8 cellular contexts compared by ENCODE assay signal in the genomic region with DNA sequence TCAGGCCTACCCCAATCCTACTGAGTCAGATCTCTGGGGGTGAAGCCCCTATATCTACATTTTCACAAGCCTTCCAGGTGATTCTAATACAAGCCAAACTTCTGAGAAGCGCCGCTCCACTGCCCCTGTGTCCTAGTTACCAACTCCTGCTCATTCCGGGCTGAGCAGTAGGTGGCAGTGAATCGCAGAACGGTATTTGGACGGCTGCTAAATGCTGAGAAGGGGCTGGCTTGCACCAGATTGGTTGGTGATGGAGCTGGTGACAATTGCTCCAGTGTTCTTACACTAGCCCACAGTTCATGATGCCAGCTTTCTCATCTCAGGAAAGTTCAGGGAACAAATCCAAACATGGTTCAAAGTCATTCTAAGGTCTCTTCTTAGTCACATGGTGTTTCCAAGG. TPM values are rescaled to one million over a fixed set of nuclear protein-coding genes. Genes with fewer than 3 reads are reported as not detected.
DNase-seq lines count a peak whose midpoint lies in the region; ATAC-seq, FAIRE-seq and TF ChIP-seq lines count a peak whose summit lies in the region.

No MANE protein-coding gene starts in this region.

- H3K36me3 ChIP-seq in A673 (ENCODE audit: insufficient read depth, low read length, poor library complexity, severe bottlenecking): no peaks in the 10 kb centered on the region

- no peak for TF ChIP-seq POLR2A in GM12891 (IDR thresholded peaks at IDR 0.05; ENCODE audit: low read depth, low read length)

- intact Hi-C loops in A673 (cut with micrococcal nuclease; ENCODE audit: unreplicated experiment): loop anchor here (1.0 to 5.0 kb wide), 4 partner anchors 54 to 1110 kb away; a partner anchor contains a TSS
- intact Hi-C loops in MCF 10A (cut with micrococcal nuclease): loop anchor here (1.0 kb wide), 7 partner anchors 31 to 1466 kb away; no protein-coding TSS in a partner anchor
- intact Hi-C loops in CD14-positive monocyte (cut with micrococcal nuclease): loop anchor here (2.0 to 5.0 kb wide), 2 partner anchors 160 to 164 kb away; no protein-coding TSS in a partner anchor

- no TSS peak for BruUV-seq in A673 (replicated peaks; lab: Mats Ljungman, UMichigan)
- BruUV-seq in MCF 10A (replicated peaks; lab: Mats Ljungman, UMichigan): no TSS peak

- DNase-seq in A673 (ENCODE audit: low spot score): peak; percentile 88
- peak; percentile 23 for DNase-seq in GM12891 (ENCODE audit: insufficient read length, low spot score)
- DNase-seq in RPMI7951 (ENCODE audit: low read depth): peak; percentile 64
- DNase-seq in MCF 10A (ENCODE audit: unreplicated experiment): peak; percentile 77
- DNase-seq in iPS-NIHi7 (ENCODE audit: extremely low spot score): peak; percentile 75
- peak; percentile 25 for DNase-seq in stimulated activated CD4-positive, alpha-beta T cell treated with anti-CD3 and anti-CD28 coated beads, Interleukin-4, amount 100 ng/mL, for 1 hour
- DNase-seq in CD14-positive monocyte (ENCODE audit: low spot score): no peak

- ATAC-seq in HG03378 (IDR thresholded peaks at IDR 0.05; ENCODE audit: unreplicated experiment): peak; percentile 46

- FAIRE-seq in GM12891 (lab: Jason Lieb, UNC): peak; percentile 92

- no peaks in the 10 kb centered on the region for H3K27me3 ChIP-seq in A673 (replicated peaks; ENCODE audit: insufficient read depth, low read depth, low read length, poor library complexity)

- H3K4me1 Mint-ChIP-seq in MCF 10A (ENCODE audit: insufficient read depth, unreplicated experiment) (peaks cover 40% of the 10 kb centered on the region), CD14-positive monocyte (peaks cover 17% of the 10 kb centered on the region)

- no peaks in the 10 kb centered on the region for H3K27me3 Mint-ChIP-seq in MCF 10A (ENCODE audit: insufficient read depth, unreplicated experiment)
- H3K27me3 Mint-ChIP-seq in CD14-positive monocyte (ENCODE audit: low read depth in 3 of 3): peaks cover 0 to 2% (median 2%) of the 10 kb centered on the region in 3 donors

- H3K4me3 Mint-ChIP-seq in MCF 10A (ENCODE audit: unreplicated experiment): no peak overlapping the region
- no peak overlapping the region for H3K4me3 Mint-ChIP-seq in CD14-positive monocyte

- H3K36me3 Mint-ChIP-seq in MCF 10A (ENCODE audit: insufficient read depth, unreplicated experiment) (no peaks in the 10 kb centered on the region), CD14-positive monocyte (no peaks in the 10 kb centered on the region)

- no peak overlapping the region for H3K4me3 ChIP-seq in A673 (ENCODE audit: low read depth, low read length, poor library complexity, severe bottlenecking)

- no peaks in the 10 kb centered on the region for H3K9me3 ChIP-seq in A673 (ENCODE audit: low read depth, low read length, poor library complexity, severe bottlenecking)

- peak; percentile 79 for TF ChIP-seq CTCF in A673 (conservative IDR thresholded peaks at IDR 0.05; ENCODE audit: low read depth, low read length)
- peak; percentile 55 for TF ChIP-seq CTCF in MCF 10A (IDR thresholded peaks at IDR 0.05; ENCODE audit: unreplicated experiment)
- TF ChIP-seq CTCF in CD14-positive monocyte (IDR thresholded peaks at IDR 0.05): no peak

- H3K9me3 Mint-ChIP-seq in MCF 10A (ENCODE audit: unreplicated experiment) (no peaks in the 10 kb centered on the region), CD14-positive monocyte (peaks cover 0 to 3% (median 3%) of the 10 kb centered on the region in 7 donors)

- H3K4me1 ChIP-seq in A673 (ENCODE audit: insufficient read depth, low read length, poor library complexity, severe bottlenecking): peaks cover 16% of the 10 kb centered on the region

- POLR2A ChIA-PET in A673 (lab: Charles Lee; ENCODE audit: low non-redundant PET): interaction anchor here (0.6 kb wide), 1 partner anchor 92 kb away, joined by 3 read pairs; no protein-coding TSS in a partner anchor
- POLR2A ChIA-PET in MCF 10A (lab: Yijun Ruan, JAX): interaction anchor here (0.6 to 5.5 kb wide), 10 partner anchors 150 to 173 kb away, joined by 3 to 33 read pairs (median 5); no protein-coding TSS in a partner anchor

- CTCF ChIA-PET in A673 (lab: Charles Lee): interaction anchor here (0.6 to 5.8 kb wide), 16 partner anchors 18 to 1475 kb away, joined by 3 to 62 read pairs (median 5); no protein-coding TSS in a partner anchor
- CTCF ChIA-PET in MCF 10A (lab: Yijun Ruan, JAX): interaction anchor here (0.6 to 24.9 kb wide), 44 partner anchors 6 to 842 kb away, joined by 3 to 1942 read pairs (median 6); a partner anchor contains a TSS

- H3K27ac ChIP-seq in A673 (ENCODE audit: low read depth, low read length, poor library complexity, severe bottlenecking): no peak overlapping the region

- H3K27ac Mint-ChIP-seq in MCF 10A (ENCODE audit: low read depth, unreplicated experiment) (no peak overlapping the region), CD14-positive monocyte (no peak overlapping the region)

TF ChIP-seq in GM12891, 5 proteins besides CTCF, POLR2A, EP300 and RAD21:
- TF ChIP-seq POU2F2 (IDR thresholded peaks at IDR 0.05; ENCODE audit: low read depth, low read length): no peak
- TF ChIP-seq TAF1 (IDR thresholded peaks at IDR 0.05; ENCODE audit: low read depth, low read length): no peak
- no peak for TF ChIP-seq SPI1 (IDR thresholded peaks at IDR 0.05; ENCODE audit: low read depth, low read length)
- TF ChIP-seq POLR2AphosphoS5 (IDR thresholded peaks at IDR 0.05; ENCODE audit: low read depth, low read length): no peak
- no peak for TF ChIP-seq PAX5 (IDR thresholded peaks at IDR 0.05; ENCODE audit: insufficient read depth, low read length, severe bottlenecking)

RNA-seq across cellular contexts. Expression of a gene that starts 31.1 kb away (rescaled TPM):
- total RNA-seq in A673 (2021) (0.71 and 2.3 TPM in 2 replicates), MCF 10A (2022) (0.34 and 0.65 TPM in 2 replicates)
- polyA plus RNA-seq in GM12891 (2012; ENCODE audit: low read depth, missing spikeins): not detected
- total RNA-seq in RPMI7951 (2014; rRNA removed; shearing (Covaris generic)): 11.5 and 13.1 TPM in 2 replicates
- polyA plus RNA-seq in CD14-positive monocyte: not detected

RNA-seq across cellular contexts. Expression of a gene that starts 53.2 kb away (rescaled TPM):
- total RNA-seq in A673 (2021): 25.5 and 25.8 TPM in 2 replicates
- polyA plus RNA-seq in GM12891 (2012; ENCODE audit: low read depth, missing spikeins): 9.8 TPM
- total RNA-seq in RPMI7951 (2014; rRNA removed; shearing (Covaris generic)): 1.1 and 1.4 TPM in 2 replicates
- 54.3 and 58.9 TPM in 2 replicates for total RNA-seq in MCF 10A (2022)
- 10 to 100 TPM; 26.5 to 28.7 TPM for polyA plus RNA-seq in CD14-positive monocyte

Comparison
In these comparisons a context has a peak if more than half of its experiments do, and no peak if none do; other contexts are left out.
1. RNA of a gene that starts 53.2 kb away (total RNA-seq): 54.3 to 58.9 TPM in MCF 10A and 25.5 to 25.8 TPM in A673; 1.1 to 1.4 TPM in RPMI7951; every median in the first group is over 10 times any median in the second.